Comparison of ENCODE assay signal across 23 cellular contexts in the genomic region with DNA sequence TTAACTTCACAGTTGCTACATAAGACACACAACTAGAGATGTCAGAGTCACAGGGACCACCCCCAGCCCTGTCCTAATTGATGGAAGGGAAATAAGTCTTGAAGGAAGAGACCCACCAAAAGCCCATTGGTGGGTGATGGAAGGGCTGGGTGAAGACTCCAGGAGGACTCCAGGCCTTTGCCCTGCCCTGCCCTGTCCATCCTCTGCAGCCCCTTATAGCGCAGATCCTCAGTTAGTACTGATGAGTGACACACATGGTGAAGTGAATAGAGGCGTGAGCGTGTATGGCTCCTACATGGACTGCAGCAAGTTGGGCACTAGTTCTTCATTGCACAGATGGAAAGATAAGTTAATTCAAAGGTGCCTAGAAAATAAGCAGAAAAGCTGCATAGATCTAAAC.
"Had no signal": no experiment of that assay in that cellular context is flagged by ENCODE, and none has a peak within 500 bp of the region (broad histone marks: within the 10 kb centered on the region; RNA-seq: fewer than 3 reads in every experiment).

No MANE protein-coding gene starts in this region.

- H3K4me2 ChIP-seq: smooth muscle cell had no signal

- ATAC-seq: mucosa of descending colon; naive thymus-derived CD4-positive, alpha-beta T cell; natural killer cell treated with Interleukin-12 subunit alpha and Interleukin-12 subunit beta and Interleukin-15 and Interleukin-18, amount 100 ng/mL, for 72 hours; right lobe of liver; stimulated activated memory B cell treated with anti-CD40 and anti-IgM and Interleukin-4, amounts not matched to agents 10 μg/mL and 1 μg/mL and 100 μg/mL, for 72 hours; stimulated activated naive CD8-positive, alpha-beta T cell treated with anti-CD3 and anti-CD28 coated beads, Interleukin-15, amount 100 ng/mL, for 72 hours had no signal

- H3K27ac ChIP-seq: left ventricle myocardium inferior, parathyroid adenoma, right atrium auricular region, right lobe of liver, testis, thyroid gland, transverse colon, upper lobe of left lung had no signal

- H3K9me3 ChIP-seq: mucosa of descending colon, right atrium auricular region, right lobe of liver, testis, thyroid gland, transverse colon had no signal

- H3K4me1 ChIP-seq: left ventricle myocardium inferior, parathyroid adenoma, right atrium auricular region, right lobe of liver, testis, thyroid gland, transverse colon, upper lobe of left lung had no signal

- H3K4me3 ChIP-seq: left ventricle myocardium inferior, lung, mucosa of descending colon, right atrium auricular region, right lobe of liver, smooth muscle cell, testis, thyroid gland, transverse colon, upper lobe of left lung had no signal

- H3K36me3 ChIP-seq: left ventricle myocardium inferior, right atrium auricular region, right lobe of liver, thyroid gland, transverse colon, upper lobe of left lung had no signal

- H3K9ac ChIP-seq: parathyroid adenoma had no signal

- H3K27me3 ChIP-seq: right atrium auricular region, right lobe of liver, testis, thyroid gland, transverse colon, upper lobe of left lung had no signal

- H2AFZ ChIP-seq: parathyroid adenoma had no signal

- DNase-seq: immature natural killer cell; kidney; left ventricle myocardium inferior; mesendoderm; mucosa of descending colon; naive thymus-derived CD4-positive, alpha-beta T cell; right lobe of liver; stimulated activated CD4-positive, alpha-beta T cell treated with anti-CD3 and anti-CD28 coated beads, Interleukin-1b, Interleukin-23, amount 100 ng/mL, for 48 hours; stimulated activated CD4-positive, alpha-beta T cell treated with anti-CD3 and anti-CD28 coated beads, Interleukin-2, amount 100 ng/mL, for 48 hours; stimulated activated CD4-positive, alpha-beta T cell treated with anti-CD3 and anti-CD28 coated beads, Interleukin-4, amount 100 ng/mL, for 4 hours; stimulated activated CD8-positive, alpha-beta memory T cell treated with anti-CD3 and anti-CD28 coated beads, Interleukin-4, amount 100 ng/mL, for 48 hours; stimulated activated naive CD4-positive, alpha-beta T cell treated with Interleukin-2 at 50 U/mL for 16 hours; stimulated activated naive CD8-positive, alpha-beta T cell treated with anti-CD3 and anti-CD28 coated beads, Interleukin-15, amount 100 ng/mL, for 72 hours; testis; transverse colon; upper lobe of left lung had no signal
